Comparison of ENCODE assay signal across 8 cellular contexts in genomic region chr17:45432405-45433113, GRCh38. TPM values are rescaled to one million over a fixed set of nuclear protein-coding genes. Genes with fewer than 3 reads are reported as not detected.
A peak's percentile ranks its signal among the peaks of the same experiment; 100 is the strongest.
DNase-seq lines count a peak whose midpoint lies in the region; ATAC-seq lines count a peak whose summit lies in the region.

A gene with protein sequence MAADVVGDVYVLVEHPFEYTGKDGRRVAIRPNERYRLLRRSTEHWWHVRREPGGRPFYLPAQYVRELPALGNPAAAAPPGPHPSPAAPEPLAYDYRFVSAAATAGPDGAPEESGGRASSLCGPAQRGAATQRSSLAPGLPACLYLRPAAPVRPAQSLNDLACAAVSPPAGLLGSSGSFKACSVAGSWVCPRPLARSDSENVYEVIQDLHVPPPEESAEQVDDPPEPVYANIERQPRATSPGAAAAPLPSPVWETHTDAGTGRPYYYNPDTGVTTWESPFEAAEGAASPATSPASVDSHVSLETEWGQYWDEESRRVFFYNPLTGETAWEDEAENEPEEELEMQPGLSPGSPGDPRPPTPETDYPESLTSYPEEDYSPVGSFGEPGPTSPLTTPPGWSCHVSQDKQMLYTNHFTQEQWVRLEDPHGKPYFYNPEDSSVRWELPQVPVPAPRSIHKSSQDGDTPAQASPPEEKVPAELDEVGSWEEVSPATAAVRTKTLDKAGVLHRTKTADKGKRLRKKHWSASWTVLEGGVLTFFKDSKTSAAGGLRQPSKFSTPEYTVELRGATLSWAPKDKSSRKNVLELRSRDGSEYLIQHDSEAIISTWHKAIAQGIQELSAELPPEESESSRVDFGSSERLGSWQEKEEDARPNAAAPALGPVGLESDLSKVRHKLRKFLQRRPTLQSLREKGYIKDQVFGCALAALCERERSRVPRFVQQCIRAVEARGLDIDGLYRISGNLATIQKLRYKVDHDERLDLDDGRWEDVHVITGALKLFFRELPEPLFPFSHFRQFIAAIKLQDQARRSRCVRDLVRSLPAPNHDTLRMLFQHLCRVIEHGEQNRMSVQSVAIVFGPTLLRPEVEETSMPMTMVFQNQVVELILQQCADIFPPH (minus strand): TSS chr17:45432870. CDS start chr17:45430279, 2,591 bp downstream.

- peak within 1 kb of the TSS; percentile 9 for H3K27ac ChIP-seq in CD4-positive, alpha-beta memory T cell (ENCODE audit: low read depth, low read length)

- intact Hi-C loops in CD4-positive, alpha-beta memory T cell (cut with micrococcal nuclease): no loop called here
- intact Hi-C loops in left cardiac atrium (cut with DNase I): no loop called here

- peaks cover 19% of the 10 kb centered on the region for H3K4me1 ChIP-seq in CD4-positive, alpha-beta memory T cell (ENCODE audit: insufficient read depth, low read length)

- CTCF ChIA-PET in CD4-positive, alpha-beta memory T cell (lab: Charles Lee; ENCODE audit: partially characterized antibody): no interaction called here

- H3K9me3 ChIP-seq in CD4-positive, alpha-beta memory T cell (ENCODE audit: control insufficient read depth in 1 of 2, low read length in 2 of 2): no peaks in the 10 kb centered on the region

- no peaks in the 10 kb centered on the region for H3K27me3 ChIP-seq in CD4-positive, alpha-beta memory T cell (ENCODE audit: insufficient read depth, low read length)

- POLR2A ChIA-PET in CD4-positive, alpha-beta memory T cell (lab: Charles Lee; ENCODE audit: partially characterized antibody): interaction anchor here (1.0 to 1.7 kb wide), 2 partner anchors 10 to 115 kb away, joined by 3 to 5 read pairs; partner anchors contain the start of gene MAP3K14

- peak in 2 of 5 donors; percentile 22 to 38 for DNase-seq in CD4-positive, alpha-beta memory T cell
- DNase-seq in KBM-7 (peak; percentile 75), left cardiac atrium (peak; percentile 78), pulmonary artery endothelial cell (ENCODE audit: low read depth, low spot score) (no peak), epidermal melanocyte (ENCODE audit: insufficient read length, low spot score) (no peak)

- peak within 1 kb of the TSS in 6 of 7 donors; percentile 52 to 84 (median 78) for H3K27ac Mint-ChIP-seq in CD4-positive, alpha-beta memory T cell
- no peak within 1 kb of the TSS for H3K27ac Mint-ChIP-seq in activated T-helper 17 cell treated with anti-CD3 and anti-CD28 coated beads, Interleukin-2, amount 50 U/mL, for 72 hours

- H3K4me3 Mint-ChIP-seq in CD4-positive, alpha-beta memory T cell: peak within 1 kb of the TSS; percentile 81 to 88 (median 86)
- peak within 1 kb of the TSS; percentile 81 for H3K4me3 Mint-ChIP-seq in activated T-helper 17 cell treated with anti-CD3 and anti-CD28 coated beads, Interleukin-2, amount 50 U/mL, for 72 hours

- peak within 1 kb of the TSS in 1 of 2 donors; percentile 58 for H3K4me3 ChIP-seq in CD4-positive, alpha-beta memory T cell (ENCODE audit: low read length in 2 of 2)

- H3K4me1 Mint-ChIP-seq in CD4-positive, alpha-beta memory T cell: peaks cover 9 to 29% (median 23%) of the 10 kb centered on the region in 4 donors
- no peaks in the 10 kb centered on the region for H3K4me1 Mint-ChIP-seq in activated T-helper 17 cell treated with anti-CD3 and anti-CD28 coated beads, Interleukin-2, amount 50 U/mL, for 72 hours

- H3K36me3 Mint-ChIP-seq in CD4-positive, alpha-beta memory T cell: peaks cover 0 to 12% of the 10 kb centered on the region in 2 donors
- no peaks in the 10 kb centered on the region for H3K36me3 Mint-ChIP-seq in activated T-helper 17 cell treated with anti-CD3 and anti-CD28 coated beads, Interleukin-2, amount 50 U/mL, for 72 hours (ENCODE audit: low read depth)

- no peaks in the 10 kb centered on the region for H3K9me3 Mint-ChIP-seq in CD4-positive, alpha-beta memory T cell
- no peaks in the 10 kb centered on the region for H3K9me3 Mint-ChIP-seq in activated T-helper 17 cell treated with anti-CD3 and anti-CD28 coated beads, Interleukin-2, amount 50 U/mL, for 72 hours

- H3K27me3 Mint-ChIP-seq in CD4-positive, alpha-beta memory T cell: no peaks in the 10 kb centered on the region
- H3K27me3 Mint-ChIP-seq in activated T-helper 17 cell treated with anti-CD3 and anti-CD28 coated beads, Interleukin-2, amount 50 U/mL, for 72 hours: no peaks in the 10 kb centered on the region

- no peak for ATAC-seq in activated T-helper 17 cell treated with anti-CD3 and anti-CD28 coated beads, Interleukin-2, amount 50 U/mL, for 72 hours (replicated peaks)
- ATAC-seq in left cardiac atrium (peak; percentile 24 to 32), HG03432 (IDR thresholded peaks at IDR 0.05; ENCODE audit: unreplicated experiment) (no peak), GM19023 (IDR thresholded peaks at IDR 0.05; ENCODE audit: unreplicated experiment) (no peak)

- H3K36me3 ChIP-seq in CD4-positive, alpha-beta memory T cell (ENCODE audit: insufficient read depth, low read length): no peaks in the 10 kb centered on the region

- in situ Hi-C loops in KBM-7 (cut with MboI; ENCODE audit: low pct_unique_long_range_greater_than_20kb, low sequenced_read_pairs): no loop called here

RNA-seq across cellular contexts. Expression of the gene that starts here (rescaled TPM):
- 100 to 1,000 TPM; 108 to 113 TPM for total RNA-seq in CD4-positive, alpha-beta memory T cell
- 10 to 100 TPM; 23.0 to 30.6 TPM for polyA plus RNA-seq in CD4-positive, alpha-beta memory T cell
- total RNA-seq in activated T-helper 17 cell treated with anti-CD3 and anti-CD28 coated beads, Interleukin-2, amount 50 U/mL, for 72 hours: 10 to 100 TPM; 54.5 to 55.5 TPM
- total RNA-seq in left cardiac atrium (10 to 100 TPM; 27.3 to 32.6 TPM), pulmonary artery endothelial cell (12.2 and 13.9 TPM in 2 replicates)

Comparison
In these comparisons a context has a peak if more than half of its experiments do, and no peak if none do; other contexts are left out.
1. DNase-seq: peak in KBM-7 (single experiment) and left cardiac atrium (single experiment); none in pulmonary artery endothelial cell (single experiment) and epidermal melanocyte (single experiment).
2. ATAC-seq: peak in left cardiac atrium (2 of 2); none in activated T-helper 17 cell treated with anti-CD3 and anti-CD28 coated beads, Interleukin-2, amount 50 U/mL, for 72 hours (single experiment), HG03432 (single experiment) and GM19023 (single experiment).